19 cellular contexts compared by ENCODE assay signal in the genomic region with DNA sequence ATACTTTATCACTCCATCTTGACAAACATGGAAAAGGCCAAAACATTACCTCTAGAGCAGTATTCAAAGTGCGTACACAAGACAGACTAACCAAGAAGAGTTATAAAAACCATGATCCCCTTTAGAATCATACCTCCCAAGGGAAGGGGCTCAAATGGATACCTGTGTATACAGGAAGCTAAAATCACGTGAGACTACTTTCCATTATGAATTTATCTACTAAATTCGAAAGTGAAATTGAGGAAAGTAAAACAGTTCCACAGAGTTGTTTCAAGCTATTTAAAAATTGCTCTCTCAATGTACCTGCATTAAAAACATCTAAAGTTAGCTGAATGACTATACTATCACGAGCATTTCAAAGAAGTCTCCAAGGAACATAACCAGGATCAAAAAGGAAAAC. TPM values are rescaled to one million over a fixed set of nuclear protein-coding genes. Genes with fewer than 3 reads are reported as not detected.
DNase-seq lines count a peak whose midpoint lies in the region; ATAC-seq lines count a peak whose summit lies in the region.
"Had no signal": no experiment of that assay in that cellular context is flagged by ENCODE, and none has a peak within 500 bp of the region (broad histone marks: within the 10 kb centered on the region; RNA-seq: fewer than 3 reads in every experiment).

No MANE protein-coding gene starts in this region.

- peak overlapping the region; percentile 92 for H3K27ac Mint-ChIP-seq in activated T-cell treated with anti-CD3 and anti-CD28 coated beads, Interleukin-2, amount 50 U/mL, for 72 hours
- peak overlapping the region; percentile 61 for H3K27ac Mint-ChIP-seq in activated T-helper 17 cell treated with anti-CD3 and anti-CD28 coated beads, Interleukin-2, amount 50 U/mL, for 72 hours
- H3K27ac Mint-ChIP-seq in stimulated activated memory B cell treated with anti-CD40 and anti-IgM and Interleukin-4, amounts not matched to agents 10 μg/mL and 1 μg/mL and 100 μg/mL, for 72 hours = peak overlapping the region; percentile 83
- H3K27ac Mint-ChIP-seq: activated naive CD8-positive, alpha-beta T cell treated with anti-CD3 and anti-CD28 coated beads, Interleukin-2, amount 10 ng/mL, durations not matched to agents 7 days and 5 days; nephron had no signal

- H3K4me3 Mint-ChIP-seq in activated T-cell treated with anti-CD3 and anti-CD28 coated beads, Interleukin-2, amount 50 U/mL, for 72 hours = peak overlapping the region in 1 of 2 donors; percentile 75
- H3K4me3 Mint-ChIP-seq in activated T-helper 17 cell treated with anti-CD3 and anti-CD28 coated beads, Interleukin-2, amount 50 U/mL, for 72 hours = peak overlapping the region; percentile 55
- H3K4me3 Mint-ChIP-seq in stimulated activated memory B cell treated with anti-CD40 and anti-IgM and Interleukin-4, amounts not matched to agents 10 μg/mL and 1 μg/mL and 100 μg/mL, for 72 hours = peak overlapping the region; percentile 39
- H3K4me3 Mint-ChIP-seq: activated naive CD8-positive, alpha-beta T cell treated with anti-CD3 and anti-CD28 coated beads, Interleukin-2, amount 10 ng/mL, durations not matched to agents 7 days and 5 days; nephron had no signal

- peaks cover 26% of the 10 kb centered on the region for H3K4me1 Mint-ChIP-seq in activated T-cell treated with anti-CD3 and anti-CD28 coated beads, Interleukin-2, amount 50 U/mL, for 72 hours (ENCODE audit: low read depth)
- H3K4me1 Mint-ChIP-seq in activated T-helper 17 cell treated with anti-CD3 and anti-CD28 coated beads, Interleukin-2, amount 50 U/mL, for 72 hours = peaks cover 10% of the 10 kb centered on the region
- peaks cover 38% of the 10 kb centered on the region for H3K4me1 Mint-ChIP-seq in stimulated activated memory B cell treated with anti-CD40 and anti-IgM and Interleukin-4, amounts not matched to agents 10 μg/mL and 1 μg/mL and 100 μg/mL, for 72 hours
- H3K4me1 Mint-ChIP-seq: nephron had no signal

- ATAC-seq in activated T-cell treated with anti-CD3 and anti-CD28 coated beads, Interleukin-2, amount 50 U/mL, for 72 hours (replicated peaks in 1 of 2) = peak in 1 of 2 donors; percentile 25
- ATAC-seq in GM21723 (IDR thresholded peaks at IDR 0.05; ENCODE audit: unreplicated experiment) (peak; percentile 62), HG02973 (IDR thresholded peaks at IDR 0.05; ENCODE audit: unreplicated experiment) (no peak)
- peak; percentile 55 for ATAC-seq in activated T-helper 17 cell treated with anti-CD3 and anti-CD28 coated beads, Interleukin-2, amount 50 U/mL, for 72 hours (replicated peaks)
- ATAC-seq in stimulated activated memory B cell treated with anti-CD40 and anti-IgM and Interleukin-4, amounts not matched to agents 10 μg/mL and 1 μg/mL and 100 μg/mL, for 72 hours = peak; percentile 50
- ATAC-seq: heart right ventricle, SK-N-SH treated with all-trans-retinoic acid at 6 μM for 48 hours had no signal

- H3K36me3 Mint-ChIP-seq in activated T-cell treated with anti-CD3 and anti-CD28 coated beads, Interleukin-2, amount 50 U/mL, for 72 hours (ENCODE audit: insufficient read depth in 2 of 2) = peaks cover 6 to 14% of the 10 kb centered on the region in 2 donors
- peaks cover 90% of the 10 kb centered on the region for H3K36me3 Mint-ChIP-seq in activated T-helper 17 cell treated with anti-CD3 and anti-CD28 coated beads, Interleukin-2, amount 50 U/mL, for 72 hours (ENCODE audit: low read depth)
- peaks cover 27% of the 10 kb centered on the region for H3K36me3 Mint-ChIP-seq in stimulated activated memory B cell treated with anti-CD40 and anti-IgM and Interleukin-4, amounts not matched to agents 10 μg/mL and 1 μg/mL and 100 μg/mL, for 72 hours

- DNase-seq in activated T-cell treated with anti-CD3 and anti-CD28 coated beads, Interleukin-2, amount 50 U/mL, for 72 hours = no peak
- DNase-seq in activated T-cell treated with anti-CD3 and anti-CD28 coated beads for 4 hours (no peak), Ammon's horn (ENCODE audit: low spot score) (no peak), anterior cingulate cortex (lab: John Stamatoyannopoulos, UW) (no peak)
- DNase-seq: activated naive CD8-positive, alpha-beta T cell treated with anti-CD3 and anti-CD28 coated beads, Interleukin-2, amount 10 ng/mL, durations not matched to agents 7 days and 5 days; esophagus squamous epithelium; heart right ventricle; KBM-7; NCI-H1092; NCI-H2107; NCI-H748 treated with DMSO at 0.1 percent for 48 hours; Peyer's patch; stomach had no signal

- H3K9me3 Mint-ChIP-seq in activated T-cell treated with anti-CD3 and anti-CD28 coated beads, Interleukin-2, amount 50 U/mL, for 72 hours = no peaks in the 10 kb centered on the region
- no peaks in the 10 kb centered on the region for H3K9me3 Mint-ChIP-seq in activated T-helper 17 cell treated with anti-CD3 and anti-CD28 coated beads, Interleukin-2, amount 50 U/mL, for 72 hours
- H3K9me3 Mint-ChIP-seq in stimulated activated memory B cell treated with anti-CD40 and anti-IgM and Interleukin-4, amounts not matched to agents 10 μg/mL and 1 μg/mL and 100 μg/mL, for 72 hours = no peaks in the 10 kb centered on the region
- H3K9me3 Mint-ChIP-seq: activated naive CD8-positive, alpha-beta T cell treated with anti-CD3 and anti-CD28 coated beads, Interleukin-2, amount 10 ng/mL, durations not matched to agents 7 days and 5 days; nephron had no signal

- H3K27me3 Mint-ChIP-seq in activated T-cell treated with anti-CD3 and anti-CD28 coated beads, Interleukin-2, amount 50 U/mL, for 72 hours (ENCODE audit: low read depth) = no peaks in the 10 kb centered on the region
- H3K27me3 Mint-ChIP-seq in activated T-helper 17 cell treated with anti-CD3 and anti-CD28 coated beads, Interleukin-2, amount 50 U/mL, for 72 hours = no peaks in the 10 kb centered on the region
- H3K27me3 Mint-ChIP-seq in stimulated activated memory B cell treated with anti-CD40 and anti-IgM and Interleukin-4, amounts not matched to agents 10 μg/mL and 1 μg/mL and 100 μg/mL, for 72 hours = no peaks in the 10 kb centered on the region
- H3K27me3 Mint-ChIP-seq: activated naive CD8-positive, alpha-beta T cell treated with anti-CD3 and anti-CD28 coated beads, Interleukin-2, amount 10 ng/mL, durations not matched to agents 7 days and 5 days had no signal

RNA-seq across cellular contexts. Expression of gene AP1G1, which starts 32.7 kb away (rescaled TPM):
- total RNA-seq in activated T-cell treated with anti-CD3 and anti-CD28 coated beads, Interleukin-2, amount 50 U/mL, for 72 hours = 10 to 100 TPM; 83.2 to 87.0 TPM
- total RNA-seq in activated T-helper 17 cell treated with anti-CD3 and anti-CD28 coated beads, Interleukin-2, amount 50 U/mL, for 72 hours = 10 to 100 TPM; 81.7 to 88.7 TPM

RNA-seq across cellular contexts. Expression of gene PHLPP2, which starts 51.4 kb away (rescaled TPM):
- 10 to 100 TPM in 1 of 2 donors, 1 to 10 TPM in 1; 9.9 to 13.3 TPM for total RNA-seq in activated T-cell treated with anti-CD3 and anti-CD28 coated beads, Interleukin-2, amount 50 U/mL, for 72 hours
- 1 to 10 TPM; 8.7 to 9.4 TPM for total RNA-seq in activated T-helper 17 cell treated with anti-CD3 and anti-CD28 coated beads, Interleukin-2, amount 50 U/mL, for 72 hours
